ENCODE assay signal across 11 cellular contexts in the genomic region with DNA sequence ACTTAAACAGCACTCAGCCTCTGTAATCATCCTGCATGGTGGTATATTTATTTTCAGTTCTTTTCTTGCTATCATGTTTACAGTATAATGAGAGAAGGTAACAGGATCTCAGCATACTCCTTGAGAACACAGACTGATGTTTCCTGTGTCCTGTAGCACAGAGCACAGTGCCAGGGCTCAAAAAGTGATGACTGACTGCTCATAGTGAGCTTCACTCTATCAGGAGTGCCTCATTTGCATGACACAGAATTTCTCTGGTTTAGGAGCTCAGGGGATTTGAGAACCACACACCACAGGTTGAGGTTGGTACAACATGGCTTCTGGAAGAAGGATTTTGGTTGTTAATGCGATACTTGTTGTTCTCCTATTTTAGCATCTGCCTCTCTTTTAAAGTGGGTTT.
DNase-seq lines count a peak whose midpoint lies in the region; ATAC-seq and TF ChIP-seq lines count a peak whose summit lies in the region.
"Had no signal": no experiment of that assay in that cellular context is flagged by ENCODE, and none has a peak within 500 bp of the region (broad histone marks: within the 10 kb centered on the region; RNA-seq: fewer than 3 reads in every experiment).

No MANE protein-coding gene starts in this region.

- ATAC-seq in GM18858 (IDR thresholded peaks at IDR 0.05; ENCODE audit: unreplicated experiment) (peak; percentile 82), GM21390 (IDR thresholded peaks at IDR 0.05; ENCODE audit: unreplicated experiment) (peak; percentile 97), HG03066 (IDR thresholded peaks at IDR 0.05; ENCODE audit: low read depth, unreplicated experiment) (peak; percentile 79), GM19035 (IDR thresholded peaks at IDR 0.05; ENCODE audit: unreplicated experiment) (no peak), omental fat pad (ENCODE audit: low FRiP score) (no peak)
- ATAC-seq: activated CD8-positive, alpha-beta T cell treated with anti-CD3 and anti-CD28 coated beads for 36 hours had no signal

- peaks cover 31% of the 10 kb centered on the region for H3K36me3 Mint-ChIP-seq in activated CD4-positive, alpha-beta memory T cell treated with anti-CD3 and anti-CD28 coated beads for 36 hours

- no peaks in the 10 kb centered on the region for H3K9me3 Mint-ChIP-seq in activated CD4-positive, alpha-beta memory T cell treated with anti-CD3 and anti-CD28 coated beads for 36 hours
- H3K9me3 Mint-ChIP-seq: activated CD8-positive, alpha-beta T cell treated with anti-CD3 and anti-CD28 coated beads for 36 hours; CD8-positive, alpha-beta memory T cell had no signal

- H3K4me1 Mint-ChIP-seq in activated CD4-positive, alpha-beta memory T cell treated with anti-CD3 and anti-CD28 coated beads for 36 hours (ENCODE audit: low read depth): no peaks in the 10 kb centered on the region

- POLR2A ChIA-PET in activated CD4-positive, alpha-beta memory T cell treated with anti-CD3 and anti-CD28 coated beads for 36 hours (lab: Charles Lee): no interaction called here

- TF ChIP-seq CTCF in omental fat pad (IDR thresholded peaks at IDR 0.05): no peak

- no peak overlapping the region for H3K4me3 Mint-ChIP-seq in activated CD4-positive, alpha-beta memory T cell treated with anti-CD3 and anti-CD28 coated beads for 36 hours
- H3K4me3 Mint-ChIP-seq: activated CD8-positive, alpha-beta T cell treated with anti-CD3 and anti-CD28 coated beads for 36 hours; CD8-positive, alpha-beta memory T cell had no signal

- H3K27me3 Mint-ChIP-seq in activated CD4-positive, alpha-beta memory T cell treated with anti-CD3 and anti-CD28 coated beads for 36 hours: no peaks in the 10 kb centered on the region
- H3K27me3 Mint-ChIP-seq: activated CD8-positive, alpha-beta T cell treated with anti-CD3 and anti-CD28 coated beads for 36 hours; CD8-positive, alpha-beta memory T cell had no signal

- intact Hi-C loops in activated CD4-positive, alpha-beta memory T cell treated with anti-CD3 and anti-CD28 coated beads for 36 hours (cut with micrococcal nuclease): no loop called here

- H3K27ac Mint-ChIP-seq in activated CD4-positive, alpha-beta memory T cell treated with anti-CD3 and anti-CD28 coated beads for 36 hours: no peak overlapping the region
- H3K27ac Mint-ChIP-seq: activated CD8-positive, alpha-beta T cell treated with anti-CD3 and anti-CD28 coated beads for 36 hours had no signal

- CTCF ChIA-PET in activated CD4-positive, alpha-beta memory T cell treated with anti-CD3 and anti-CD28 coated beads for 36 hours (lab: Charles Lee): no interaction called here

- DNase-seq in NCI-H510A treated with DMSO at 0.1 percent for 48 hours (lab: John Stamatoyannopoulos, UW) (peak; percentile 57), AG08396 (ENCODE audit: low spot score) (no peak), omental fat pad (ENCODE audit: low spot score) (no peak)
- no peak for DNase-seq in activated CD4-positive, alpha-beta memory T cell treated with anti-CD3 and anti-CD28 coated beads for 36 hours
- DNase-seq: activated CD8-positive, alpha-beta T cell treated with anti-CD3 and anti-CD28 coated beads for 36 hours; CD8-positive, alpha-beta memory T cell; NCI-H187 treated with DMSO at 0.1 percent for 48 hours had no signal

Comparison
In these comparisons a context has a peak if more than half of its experiments do, and no peak if none do; other contexts are left out.
1. ATAC-seq: peak in GM18858 (single experiment), GM21390 (single experiment) and HG03066 (single experiment); none in GM19035 (single experiment) and omental fat pad (single experiment).